8 cellular contexts compared by ENCODE assay signal in genomic region chr7:32891046-32891799, GRCh38. TPM values are rescaled to one million over a fixed set of nuclear protein-coding genes. Genes with fewer than 3 reads are reported as not detected.
DNase-seq lines count a peak whose midpoint lies in the region; ATAC-seq and TF ChIP-seq lines count a peak whose summit lies in the region.

KBTBD2 (minus strand) TSS chr7:32891760; CDS start chr7:32879604, 12,156 bp downstream.

- ATAC-seq in HG02610 (IDR thresholded peaks at IDR 0.05; ENCODE audit: unreplicated experiment) (peak; percentile 64), sciatic nerve (peak; percentile 56)

- DNase-seq in GM13977 (ENCODE audit: low spot score) (peak; percentile 83), NCI-H1092 treated with DMSO at 0.1 percent for 48 hours (lab: John Stamatoyannopoulos, UW) (peak; percentile 94), T-helper 22 cell (ENCODE audit: low read depth) (peak; percentile 75), astrocyte of the cerebellum (ENCODE audit: low read depth) (peak; percentile 49), hypothalamus (lab: John Stamatoyannopoulos, UW) (peak in 48 of 51 donors; percentile 21 to 93 (median 82)), sciatic nerve (ENCODE audit: low spot score) (peak; percentile 90), cerebellar nuclear complex (lab: John Stamatoyannopoulos, UW) (no peak)

- H3K4me3 ChIP-seq in astrocyte of the cerebellum (ENCODE audit: low read depth, low read length): peak within 1 kb of the TSS; percentile 60

- peak; percentile 31 for TF ChIP-seq CTCF in GM13977 (IDR thresholded peaks at IDR 0.05; ENCODE audit: extremely low read depth, insufficient read depth, missing control alignments)
- no peak for TF ChIP-seq CTCF in astrocyte of the cerebellum (IDR thresholded peaks at IDR 0.05; ENCODE audit: low read depth, low read length, missing control alignments)

- in situ Hi-C loops in GM13977 (cut with MboI; ENCODE audit: low pct_unique_long_range_greater_than_20kb, low sequenced_read_pairs, unreplicated experiment): no loop called here
- in situ Hi-C loops in astrocyte of the cerebellum (cut with HindIII; ENCODE audit: low sequenced_read_pairs): no loop called here

- intact Hi-C loops in sciatic nerve (cut with DNase I): no loop called here

RNA-seq across cellular contexts. Expression of gene KBTBD2, which starts in this region (rescaled TPM):
- 52.2 TPM for total RNA-seq in sciatic nerve

Comparison
In these comparisons a context has a peak if more than half of its experiments do, and no peak if none do; other contexts are left out.
1. DNase-seq: peak in GM13977 (single experiment), NCI-H1092 treated with DMSO at 0.1 percent for 48 hours (single experiment), T-helper 22 cell (single experiment), astrocyte of the cerebellum (single experiment), hypothalamus (48 of 51) and sciatic nerve (single experiment); none in cerebellar nuclear complex (0 of 2).